1 cellular context compared by ENCODE assay signal in the genomic region with DNA sequence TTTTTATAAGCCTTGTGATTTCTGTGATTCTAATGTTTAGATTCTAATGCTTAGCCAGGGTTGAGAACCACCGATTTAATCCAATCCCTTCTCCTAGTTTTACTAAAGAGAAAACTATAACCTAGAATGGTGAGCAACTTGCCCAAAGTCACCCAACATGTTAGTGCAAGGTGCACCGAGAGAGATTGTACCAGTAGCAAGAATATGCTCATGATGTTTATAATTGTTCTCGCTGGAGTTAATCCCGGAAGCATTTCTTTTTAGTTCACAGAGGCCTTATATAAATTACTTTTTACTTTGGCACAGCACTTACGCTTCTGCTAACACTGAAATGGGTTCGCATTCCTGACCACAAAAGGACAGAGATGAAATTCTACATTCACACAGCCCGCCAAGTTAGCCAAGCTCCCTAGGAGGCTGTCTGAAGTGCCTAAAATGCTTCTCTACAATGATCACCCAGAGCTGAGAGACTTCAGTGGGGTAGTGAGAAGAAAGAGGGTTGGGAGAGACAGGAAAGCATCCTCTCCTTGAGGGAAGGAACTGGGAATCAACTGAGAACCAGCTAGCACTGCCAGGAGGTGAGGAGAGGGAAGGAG.
TF ChIP-seq lines count a peak whose summit lies in the region.

No MANE protein-coding gene starts in this region.

TF ChIP-seq in K562, 482 proteins besides CTCF, POLR2A, EP300 and RAD21:
- TF ChIP-seq HNRNPK (IDR thresholded peaks at IDR 0.05; ENCODE audit: low read depth, low read length, poor library complexity, severe bottlenecking): no peak
- peak; percentile 14; the same call in 1 of the 2 replicates for TF ChIP-seq BACH1 (tag; IDR thresholded peaks at IDR 0.05)
